Comparison of ENCODE assay signal across 8 cellular contexts in genomic region chr11:73217810-73218105, GRCh38. TPM values are rescaled to one million over a fixed set of nuclear protein-coding genes. Genes with fewer than 3 reads are reported as not detected.
DNase-seq lines count a peak whose midpoint lies in the region; ATAC-seq and TF ChIP-seq lines count a peak whose summit lies in the region.

No MANE protein-coding gene starts in this region.

- DNase-seq in Calu3 (no peak), left ventricle myocardium superior (no peak), NCI-H524 treated with DMSO at 0.1 percent for 48 hours (lab: John Stamatoyannopoulos, UW) (no peak), posterior vena cava (ENCODE audit: low spot score) (no peak), epidermal melanocyte (ENCODE audit: insufficient read length, low spot score) (no peak)
- DNase-seq in activated CD8-positive, alpha-beta memory T cell treated with anti-CD3 and anti-CD28 coated beads, Interleukin-2, amount 50 U/mL, for 48 hours, result no peak

- intact Hi-C loops in Calu3 (cut with micrococcal nuclease; ENCODE audit: unreplicated experiment) (no loop called here), left ventricle myocardium superior (cut with micrococcal nuclease) (no loop called here), posterior vena cava (cut with DNase I) (no loop called here)

- no peaks in the 10 kb centered on the region for H3K4me1 ChIP-seq in rectal smooth muscle tissue (ENCODE audit: control insufficient read depth, insufficient read depth, low read length)

- H3K9ac ChIP-seq in rectal smooth muscle tissue (ENCODE audit: low read length), result no peak overlapping the region

- no peaks in the 10 kb centered on the region for H3K36me3 Mint-ChIP-seq in Calu3 (ENCODE audit: insufficient read depth, unreplicated experiment)

- H3K4me1 Mint-ChIP-seq in Calu3 (ENCODE audit: low read depth, unreplicated experiment), result no peaks in the 10 kb centered on the region

- no peak for TF ChIP-seq CTCF in Calu3 (IDR thresholded peaks at IDR 0.05; ENCODE audit: unreplicated experiment)
- no peak for TF ChIP-seq CTCF in WI38 (IDR thresholded peaks at IDR 0.05; ENCODE audit: low read depth, low read length)

- peak; percentile 9 for ATAC-seq in left ventricle myocardium superior

- no peaks in the 10 kb centered on the region for H3K9me3 Mint-ChIP-seq in Calu3 (ENCODE audit: low read depth, unreplicated experiment)

- CTCF ChIA-PET in Calu3 (lab: Charles Lee), result interaction anchor here (0.6 to 1.3 kb wide), 3 partner anchors 25 to 1250 kb away, joined by 3 to 5 read pairs (median 3); partner anchors contain the start of gene KCNE3

- H3K27me3 Mint-ChIP-seq in Calu3 (ENCODE audit: unreplicated experiment), result peaks cover 18% of the 10 kb centered on the region

- H3K36me3 ChIP-seq in rectal smooth muscle tissue (ENCODE audit: control insufficient read depth, insufficient read depth, low read length), result no peaks in the 10 kb centered on the region

- peak overlapping the region; percentile 73 for H3K4me3 Mint-ChIP-seq in Calu3 (ENCODE audit: low read depth, unreplicated experiment)

- peak overlapping the region; percentile 48 for H3K4me3 ChIP-seq in WI38 (ENCODE audit: low read depth, low read length)
- peak overlapping the region; percentile 72 for H3K4me3 ChIP-seq in rectal smooth muscle tissue (ENCODE audit: low read length)

- no peak overlapping the region for H3K27ac Mint-ChIP-seq in Calu3 (ENCODE audit: unreplicated experiment)

- H3K27me3 ChIP-seq in rectal smooth muscle tissue (ENCODE audit: control insufficient read depth, insufficient read depth, low read length), result peaks cover 3% of the 10 kb centered on the region

- BruUV-seq in Calu3 (replicated peaks; lab: Mats Ljungman, UMichigan), result no TSS peak

- no peak overlapping the region for H3K27ac ChIP-seq in rectal smooth muscle tissue (ENCODE audit: low read depth, low read length)

RNA-seq across cellular contexts. Expression of gene P2RY2, which starts 0.3 kb away (rescaled TPM):
- 1.6 and 2.3 TPM in 2 replicates for total RNA-seq in Calu3 (2022)
- total RNA-seq in left ventricle myocardium superior, result 19.7 TPM
- total RNA-seq in posterior vena cava, result 1 to 10 TPM in 1 of 2 donors, under 1 TPM in 1; 0.74 to 3.1 TPM

RNA-seq across cellular contexts. Expression of gene P2RY6, which starts 54.4 kb away (rescaled TPM):
- total RNA-seq in Calu3 (2022) (0.42 TPM in 1 of 2 replicates, not detected in the other), left ventricle myocardium superior (1.5 TPM), posterior vena cava (1 to 10 TPM; 2.5 to 4.9 TPM)
